9 cellular contexts compared by ENCODE assay signal in the genomic region with DNA sequence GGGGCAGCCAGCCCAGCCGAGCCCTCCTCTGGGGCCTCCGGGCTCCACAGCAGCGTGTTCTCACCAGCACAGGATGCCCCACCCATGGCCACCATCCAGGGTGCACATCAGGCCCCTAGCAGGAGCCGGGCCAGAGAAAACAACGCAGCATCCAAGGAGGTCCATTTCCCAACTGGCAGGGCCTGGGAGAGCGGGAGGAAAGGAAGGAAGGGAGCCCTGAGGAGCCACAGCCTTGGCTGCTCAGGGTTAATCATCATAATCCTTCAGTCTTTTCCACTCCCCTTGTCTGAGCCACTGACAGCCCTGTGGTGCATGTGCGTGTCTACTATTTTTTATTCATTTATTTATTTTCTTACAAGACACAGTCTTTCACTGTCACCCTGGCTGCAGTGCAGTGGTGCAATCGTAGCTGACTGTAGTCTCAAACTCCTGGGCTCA. TPM values are rescaled to one million over a fixed set of nuclear protein-coding genes. Genes with fewer than 3 reads are reported as not detected.
A peak's percentile ranks its signal among the peaks of the same experiment; 100 is the strongest.
DNase-seq lines count a peak whose midpoint lies in the region; ATAC-seq, FAIRE-seq and TF ChIP-seq lines count a peak whose summit lies in the region.
"Had no signal": no experiment of that assay in that cellular context is flagged by ENCODE, and none has a peak within 500 bp of the region (broad histone marks: within the 10 kb centered on the region; RNA-seq: fewer than 3 reads in every experiment).

No MANE protein-coding gene starts in this region.

- CTCF ChIA-PET in endothelial cell of umbilical vein (lab: Charles Lee) = no interaction called here

- no TSS peak for BruUV-seq in endothelial cell of umbilical vein (replicated peaks; lab: Mats Ljungman, UMichigan)

- no peak overlapping the region for H3K4me2 ChIP-seq in endothelial cell of umbilical vein (ENCODE audit: insufficient read depth, low read length)

- H3K9me3 ChIP-seq in endothelial cell of umbilical vein (replicated peaks; ENCODE audit: control insufficient read depth, insufficient read depth, low read length) = no peaks in the 10 kb centered on the region
- H3K9me3 ChIP-seq in lung (ENCODE audit: control insufficient read depth in 2 of 2, insufficient read depth in 1 of 2, low read length in 1 of 2) = no peaks in the 10 kb centered on the region

- peak; percentile 32 for ATAC-seq in lung (ENCODE audit: insufficient read depth, low FRiP score)

- peaks cover 10% of the 10 kb centered on the region for H3K4me1 ChIP-seq in endothelial cell of umbilical vein (ENCODE audit: control insufficient read depth, extremely low read depth, insufficient read depth, low read length)
- H3K4me1 ChIP-seq in lung (ENCODE audit: control insufficient read depth in 2 of 2, insufficient read depth in 2 of 2, low read length in 2 of 2) = peaks cover 0 to 7% of the 10 kb centered on the region in 2 donors
- H3K4me1 ChIP-seq in urinary bladder (ENCODE audit: insufficient read depth) = no peaks in the 10 kb centered on the region

- peaks cover 0 to 2% of the 10 kb centered on the region in 2 experiments for H3K27me3 ChIP-seq in endothelial cell of umbilical vein (ENCODE audit: control insufficient read depth in 2 of 2, insufficient read depth in 2 of 2, low read length in 2 of 2)
- no peaks in the 10 kb centered on the region for H3K27me3 ChIP-seq in lung (ENCODE audit: control insufficient read depth, insufficient read depth)

- H3K9me1 ChIP-seq in endothelial cell of umbilical vein (replicated peaks; ENCODE audit: control insufficient read depth, extremely low read depth, insufficient read depth, low read length) = no peaks in the 10 kb centered on the region

- H3K4me3 ChIP-seq in endothelial cell of umbilical vein (replicated peaks in 1 of 3; ENCODE audit: insufficient read depth in 1 of 3, low read depth in 1 of 3, low read length in 3 of 3) (no peak overlapping the region), lung (no peak overlapping the region), urinary bladder (ENCODE audit: low read depth, low read length) (no peak overlapping the region)

- peak overlapping the region; percentile 3 for H3K9ac ChIP-seq in endothelial cell of umbilical vein (replicated peaks; ENCODE audit: extremely low read depth, insufficient read depth, low read length)

- peak overlapping the region; percentile 61 for H2AFZ ChIP-seq in endothelial cell of umbilical vein (ENCODE audit: low read depth, low read length)

- intact Hi-C loops in endothelial cell of umbilical vein (cut with micrococcal nuclease) = loop anchor here (2.0 kb wide), 1 partner anchor 57 kb away; a partner anchor contains a TSS

- H3K27ac ChIP-seq in endothelial cell of umbilical vein (ENCODE audit: insufficient read depth, low read depth, low read length) = no peak overlapping the region
- peak overlapping the region; percentile 45 to 64 for H3K27ac ChIP-seq in lung (ENCODE audit: low read depth in 1 of 2, low read length in 1 of 2)
- peak overlapping the region; percentile 68 for H3K27ac ChIP-seq in urinary bladder (ENCODE audit: low read depth)

- H3K36me3 ChIP-seq in endothelial cell of umbilical vein (ENCODE audit: control insufficient read depth in 2 of 2, extremely low read depth in 1 of 2, insufficient read depth in 2 of 2, low read length in 2 of 2) (no peaks in the 10 kb centered on the region), lung (ENCODE audit: control insufficient read depth in 2 of 2, insufficient read depth in 2 of 2, low read length in 2 of 2) (no peaks in the 10 kb centered on the region), urinary bladder (ENCODE audit: insufficient read depth) (no peaks in the 10 kb centered on the region)

- dilution Hi-C loops in endothelial cell of umbilical vein (cut with MboI; ENCODE audit: extremely low pct_ligation_motif_present, low sequenced_read_pairs) = no loop called here

- POLR2A ChIA-PET in endothelial cell of umbilical vein (lab: Charles Lee) = no interaction called here

- peak; percentile 90 for FAIRE-seq in endothelial cell of umbilical vein (lab: Jason Lieb, UNC)

- H3K79me2 ChIP-seq in endothelial cell of umbilical vein (ENCODE audit: control insufficient read depth, insufficient read depth, low read length) = no peaks in the 10 kb centered on the region

- WGBS in lung, 2 donors = 40 to 74% methylated on average over 8 of the region's 8 CpGs
- WGBS in urinary bladder = 36% methylated on average over 8 of the region's 8 CpGs

- no peak for TF ChIP-seq POLR2A in endothelial cell of umbilical vein (IDR thresholded peaks at IDR 0.05; ENCODE audit: low read depth, low read length)

- peak; percentile 42 for DNase-seq in NCI-H1694 treated with DMSO at 0.1 percent for 48 hours (lab: John Stamatoyannopoulos, UW)
- peak; percentile 83 for DNase-seq in endothelial cell of umbilical vein (ENCODE audit: low read depth, low spot score)
- DNase-seq in lung (ENCODE audit: low spot score) = peak; percentile 63
- DNase-seq in activated CD4-positive, alpha-beta T cell treated with anti-CD3 and anti-CD28 coated beads, Interleukin-2, amount 50 U/mL, for 4 hours = no peak
- no peak for DNase-seq in OCI-M1 (lab: John Stamatoyannopoulos, UW)
- DNase-seq in SKM-1 (lab: John Stamatoyannopoulos, UW; ENCODE audit: unreplicated experiment) = no peak
- DNase-seq: activated CD4-positive, alpha-beta T cell treated with anti-CD3 and anti-CD28 coated beads for 4 hours had no signal

- H4K20me1 ChIP-seq in endothelial cell of umbilical vein (replicated peaks; ENCODE audit: control insufficient read depth, extremely low read depth, insufficient read depth, low read length) = no peaks in the 10 kb centered on the region

- TF ChIP-seq CTCF in endothelial cell of umbilical vein (IDR thresholded peaks at IDR 0.05; ENCODE audit: extremely low read depth in 1 of 2, insufficient read depth in 1 of 2, low read depth in 1 of 2, low read length in 2 of 2) (no peak), lung (IDR thresholded peaks at IDR 0.05; ENCODE audit: control extremely low read depth, extremely low read depth) (no peak)

TF ChIP-seq in endothelial cell of umbilical vein, 7 proteins besides CTCF, POLR2A, EP300 and RAD21:
- TF ChIP-seq POLR2AphosphoS5 (IDR thresholded peaks at IDR 0.05; ENCODE audit: insufficient read depth, low read depth, low read length) (peak; percentile 46), GATA2 (IDR thresholded peaks at IDR 0.05; ENCODE audit: insufficient read depth, insufficient read length, low read depth, low read length) (no peak)

RNA-seq across cellular contexts. Expression of a gene that starts 3.6 kb away (rescaled TPM):
- total RNA-seq in endothelial cell of umbilical vein (1.7 and 2.1 TPM in 2 replicates), lung (10 to 100 TPM; 12.1 to 53.1 TPM), urinary bladder (64.9 TPM)
- polyA plus RNA-seq in endothelial cell of umbilical vein (2.0 and 3.6 TPM in 2 replicates), lung (10 to 100 TPM; 11.8 to 34.7 TPM), urinary bladder (54.3 TPM)
- 1.7 and 2.8 TPM in 2 replicates for polyA plus RNA-seq in endothelial cell of umbilical vein (2011; cell fraction: cytosol; rRNA removed)
- polyA plus RNA-seq in endothelial cell of umbilical vein (2011; cell fraction: nucleus; rRNA removed) = 0.55 and 0.66 TPM in 2 replicates
- 13.3 and 22.6 TPM in 2 replicates for polyA plus RNA-seq in endothelial cell of umbilical vein (2012)
- polyA minus RNA-seq in endothelial cell of umbilical vein = 0.47 TPM in 1 of 2 replicates, not detected in the other
- polyA minus RNA-seq in endothelial cell of umbilical vein (2011; cell fraction: cytosol; rRNA and poly(A)+ RNA removed) = not detected
- 1.3 TPM in 1 of 2 replicates, not detected in the other for polyA minus RNA-seq in endothelial cell of umbilical vein (2011; cell fraction: nucleus; rRNA and poly(A)+ RNA removed)
- total RNA-seq: M059J had no signal

RNA-seq across cellular contexts. Expression of a gene that starts 57.7 kb away (rescaled TPM):
- total RNA-seq in endothelial cell of umbilical vein (6.0 and 10.1 TPM in 2 replicates), lung (10 to 100 TPM; 22.1 to 25.8 TPM), urinary bladder (14.8 TPM)
- polyA plus RNA-seq in endothelial cell of umbilical vein (13.4 and 14.9 TPM in 2 replicates), lung (10 to 100 TPM; 14.0 to 15.1 TPM), urinary bladder (18.3 TPM)
- polyA plus RNA-seq in endothelial cell of umbilical vein (2011; cell fraction: cytosol; rRNA removed) = 11.0 and 11.3 TPM in 2 replicates
- polyA plus RNA-seq in endothelial cell of umbilical vein (2011; cell fraction: nucleus; rRNA removed) = 6.3 and 9.1 TPM in 2 replicates
- polyA plus RNA-seq in endothelial cell of umbilical vein (2012) = 7.7 and 8.3 TPM in 2 replicates
- polyA minus RNA-seq in endothelial cell of umbilical vein = 21.5 and 32.0 TPM in 2 replicates
- polyA minus RNA-seq in endothelial cell of umbilical vein (2011; cell fraction: cytosol; rRNA and poly(A)+ RNA removed) = 9.4 TPM
- polyA minus RNA-seq in endothelial cell of umbilical vein (2011; cell fraction: nucleus; rRNA and poly(A)+ RNA removed) = 1.8 and 4.7 TPM in 2 replicates

Comparison
In these comparisons a context has a peak if more than half of its experiments do, and no peak if none do; other contexts are left out.
1. DNase-seq: peak in NCI-H1694 treated with DMSO at 0.1 percent for 48 hours (single experiment), endothelial cell of umbilical vein (single experiment) and lung (single experiment); none in activated CD4-positive, alpha-beta T cell treated with anti-CD3 and anti-CD28 coated beads, Interleukin-2, amount 50 U/mL, for 4 hours (0 of 2), OCI-M1 (single experiment) and SKM-1 (single experiment).